In the genomic region with DNA sequence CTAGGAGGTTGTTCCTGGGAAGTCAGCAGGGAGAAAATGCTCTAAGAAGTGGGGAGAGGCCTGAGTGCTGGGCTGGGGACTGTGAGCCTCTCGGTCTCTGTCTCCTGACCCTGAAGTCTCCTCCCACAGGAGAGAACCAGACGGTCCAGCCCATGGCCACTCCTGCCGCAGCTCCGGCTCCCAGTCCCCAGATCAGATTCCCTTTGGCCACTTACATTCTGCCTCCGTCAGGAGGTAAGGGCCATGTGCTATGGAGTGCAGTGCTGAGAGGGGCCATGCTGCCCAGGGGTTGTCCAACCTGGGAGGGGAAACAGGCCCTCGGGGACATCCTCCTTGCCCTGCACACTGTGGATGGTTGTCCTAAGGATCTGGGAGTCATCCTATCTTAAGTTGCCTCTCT, we compare ENCODE assay signal across 22 cellular contexts. TPM values are rescaled to one million over a fixed set of nuclear protein-coding genes. Genes with fewer than 3 reads are reported as not detected.
DNase-seq lines count a peak whose midpoint lies in the region; ATAC-seq, FAIRE-seq and TF ChIP-seq lines count a peak whose summit lies in the region.
"Had no signal": no experiment of that assay in that cellular context is flagged by ENCODE, and none has a peak within 500 bp of the region (broad histone marks: within the 10 kb centered on the region; RNA-seq: fewer than 3 reads in every experiment).

No MANE protein-coding gene starts in this region.

- WGBS in K562 (ENCODE audit: insufficient coverage, low coverage, missing lambda C conversion rate), result 1% methylated on average over 6 of the region's 6 CpGs

- no peaks in the 10 kb centered on the region for H3K79me2 ChIP-seq in K562 (ENCODE audit: control insufficient read depth, insufficient read depth, low read length)

- TF ChIP-seq RAD21 in K562 (CRISPR knock-in tag; conservative IDR thresholded peaks at IDR 0.05 in 1 of 2, IDR thresholded peaks at IDR 0.05 in 1 of 2), result no peak

- no peak overlapping the region for H3K4me3 Mint-ChIP-seq in nephron progenitor cell

- no peak for FAIRE-seq in K562 (lab: Jason Lieb, UNC)
- FAIRE-seq: GM19239, RCC 7860 had no signal

- TF ChIP-seq EP300 in K562 (IDR thresholded peaks at IDR 0.05; ENCODE audit: low read length), result no peak

- intact Hi-C loops in K562 (cut with micrococcal nuclease), result no loop called here

- ATAC-seq in K562, result peak; percentile 12; the same call in 2 of the 3 replicates
- no peak for ATAC-seq in HG02610 (IDR thresholded peaks at IDR 0.05; ENCODE audit: unreplicated experiment)
- ATAC-seq: Right ventricle myocardium inferior had no signal

- no peak for TF ChIP-seq CTCF in K562 (IDR thresholded peaks at IDR 0.05 in 2 of 3, conservative IDR thresholded peaks at IDR 0.05 in 1 of 3; ENCODE audit: insufficient read depth in 2 of 3, low read depth in 1 of 3, low read length in 3 of 3)
- TF ChIP-seq CTCF in nephron progenitor cell (IDR thresholded peaks at IDR 0.05), result no peak

- H3K36me3 Mint-ChIP-seq in nephron progenitor cell (ENCODE audit: low read depth), result no peaks in the 10 kb centered on the region
- H3K36me3 Mint-ChIP-seq: CD14-positive monocyte had no signal

- no peaks in the 10 kb centered on the region for H3K36me3 ChIP-seq in K562 (ENCODE audit: control insufficient read depth, insufficient read depth, low read length)

- no peaks in the 10 kb centered on the region for H3K9me1 ChIP-seq in K562 (ENCODE audit: control insufficient read depth, insufficient read depth, low read length)

- H2AFZ ChIP-seq in K562 (ENCODE audit: low read depth, low read length), result no peak overlapping the region; the same call in 1 of the 2 replicates
- H2AFZ ChIP-seq: GM23248 had no signal

- H3K9ac ChIP-seq in K562 (ENCODE audit: insufficient read depth in 1 of 2, low read depth in 2 of 2, low read length in 2 of 2), result peak overlapping the region in 1 of 2 experiments; percentile 3; a peak in 1 of 4 replicates
- H3K9ac ChIP-seq: GM23248 had no signal

- no peak for TF ChIP-seq POLR2A in K562 (conservative IDR thresholded peaks at IDR 0.05)

- H3K27ac Mint-ChIP-seq in nephron progenitor cell, result peak overlapping the region; percentile 73

- H3K9me3 ChIP-seq in K562 (replicated peaks; ENCODE audit: control insufficient read depth, insufficient read depth, low read depth, low read length), result no peaks in the 10 kb centered on the region

- H3K4me1 ChIP-seq in K562 (replicated peaks in 1 of 2; ENCODE audit: control insufficient read depth in 2 of 2, insufficient read depth in 2 of 2, low read length in 2 of 2), result peaks cover 0 to 56% of the 10 kb centered on the region in 2 experiments; a peak in 3 of 5 replicates

- peaks cover 29% of the 10 kb centered on the region for H3K27me3 Mint-ChIP-seq in nephron progenitor cell (ENCODE audit: low read depth, poor library complexity)

- H3K27me3 ChIP-seq in K562 (ENCODE audit: control insufficient read depth in 2 of 2, insufficient read depth in 2 of 2, low read length in 2 of 2), result peaks cover 12 to 65% of the 10 kb centered on the region in 2 experiments; a peak in 4 of 5 replicates

- POLR2A ChIA-PET in K562 (lab: Yijun Ruan, JAX), result interaction anchor here (0.9 to 1.5 kb wide), 3 partner anchors 21 to 45 kb away, joined by 3 read pairs; no protein-coding TSS in a partner anchor

- no peaks in the 10 kb centered on the region; the same call in 1 of the 2 replicates for H4K20me1 ChIP-seq in K562 (replicated peaks; ENCODE audit: control insufficient read depth, insufficient read depth, low read length)

- BruUV-seq in K562 (replicated peaks; lab: Mats Ljungman, UMichigan), result no TSS peak

- no peak overlapping the region for H3K4me2 ChIP-seq in K562 (ENCODE audit: insufficient read depth, low read length)

- H3K9me3 Mint-ChIP-seq in nephron progenitor cell, result no peaks in the 10 kb centered on the region

- H3K27ac ChIP-seq in K562 (ENCODE audit: extremely low read depth, low read depth, low read length), result no peak overlapping the region
- H3K27ac ChIP-seq: GM23248 had no signal

- CTCF ChIA-PET in K562 (lab: Yijun Ruan, JAX; ENCODE audit: low intra/inter-chr PET ratio), result no interaction called here

- in situ Hi-C loops in K562 (cut with MboI), result no loop called here

- H3K4me3 ChIP-seq in K562, result no peak overlapping the region
- H3K4me3 ChIP-seq: GM23248 had no signal

- H3K4me1 Mint-ChIP-seq in nephron progenitor cell, result peaks cover 31% of the 10 kb centered on the region

- DNase-seq in EL (peak; percentile 6), HuH-7.5 (ENCODE audit: low spot score) (peak; percentile 63), K562 (ENCODE audit: extremely low read depth in 1 of 4, low spot score in 3 of 4) (peak in 3 of 4 experiments; percentile 42 to 54 (median 50)), nephron progenitor cell (peak; percentile 51), Kasumi-1 (lab: John Stamatoyannopoulos, UW) (no peak), T-helper 1 cell (no peak)
- DNase-seq in activated effector memory CD4-positive, alpha-beta T cell treated with Interleukin-2 at 50 U/mL for 16 hours, result no peak
- DNase-seq: GF-D8; GM23248; HCEC 1CT; KG1; NCI-H1417 treated with DMSO at 0.1 percent for 48 hours; NCI-H187 treated with DMSO at 0.1 percent for 48 hours; NCI-H2171; NCI-H446 treated with DMSO at 0.1 percent for 48 hours; NCI-H69; NK-92 treated with Interleukin-12 subunit alpha and Interleukin-12 subunit beta, amount 100 ng/mL, for 24 hours had no signal

TF ChIP-seq in K562, 482 proteins besides CTCF, POLR2A, EP300 and RAD21:
- TF ChIP-seq ZNF263 (CRISPR knock-in tag; IDR thresholded peaks at IDR 0.05; ENCODE audit: borderline replicate concordance) (0 out of 2 replicates have a peak, but pooled peaks have one; percentile 14), CAMTA2 (CRISPR knock-in tag; conservative IDR thresholded peaks at IDR 0.05) (no peak), PHF21A (IDR thresholded peaks at IDR 0.05; ENCODE audit: borderline replicate concordance, low read depth) (no peak), MTA1 (IDR thresholded peaks at IDR 0.05; ENCODE audit: borderline replicate concordance) (no peak)
- TF ChIP-seq, protein P1, sequence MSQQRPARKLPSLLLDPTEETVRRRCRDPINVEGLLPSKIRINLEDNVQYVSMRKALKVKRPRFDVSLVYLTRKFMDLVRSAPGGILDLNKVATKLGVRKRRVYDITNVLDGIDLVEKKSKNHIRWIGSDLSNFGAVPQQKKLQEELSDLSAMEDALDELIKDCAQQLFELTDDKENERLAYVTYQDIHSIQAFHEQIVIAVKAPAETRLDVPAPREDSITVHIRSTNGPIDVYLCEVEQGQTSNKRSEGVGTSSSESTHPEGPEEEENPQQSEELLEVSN (IDR thresholded peaks at IDR 0.05; ENCODE audit: borderline replicate concordance in 1 of 2, extremely low read depth in 1 of 2, insufficient read depth in 1 of 2, insufficient read length in 1 of 2, low read depth in 1 of 2, low read length in 1 of 2, poor library complexity in 1 of 2, severe bottlenecking in 1 of 2), result peak in 1 of 2 experiments; percentile 17

RNA-seq across cellular contexts. Expression of gene ZNF467, which starts 21.3 kb away (rescaled TPM):
- 3.6 and 10.3 TPM in 2 replicates for total RNA-seq in K562 (2011; cell fraction: chromatin; rRNA removed; ENCODE audit: low replicate concordance)
- total RNA-seq in K562 (2011; cell fraction: nucleolus; rRNA removed), result 7.6 and 11.7 TPM in 2 replicates
- total RNA-seq in K562 (2011; cell fraction: nucleoplasm; rRNA removed), result 5.1 and 5.6 TPM in 2 replicates
- total RNA-seq in K562 (2014; rRNA removed), result 2.8 and 4.6 TPM in 2 replicates
- total RNA-seq in K562 (2014; rRNA removed; fragmentation: Illumina TruSeq; extraction: Trizol), result 0.80 and 1.3 TPM in 2 replicates
- 1.6 and 2.0 TPM in 2 replicates for total RNA-seq in K562 (2015; rRNA removed; fragmentation: Illumina TruSeq; extraction: Trizol)
- total RNA-seq in K562 (2021), result 14.2 and 16.2 TPM in 2 replicates
- polyA plus RNA-seq in K562 (2011; rRNA removed), result 2.4 and 3.9 TPM in 2 replicates
- polyA plus RNA-seq in K562 (2011; cell fraction: cytosol; rRNA removed), result 3.2 and 8.5 TPM in 2 replicates
- polyA plus RNA-seq in K562 (2011; cell fraction: nucleus; rRNA removed), result 17.0 and 31.8 TPM in 2 replicates
- 15.3 and 17.0 TPM in 2 replicates for polyA plus RNA-seq in K562 (2012)
- polyA plus RNA-seq in K562 (2014; fragmentation: Illumina TruSeq; extraction: Trizol), result 1.7 and 3.2 TPM in 2 replicates
- polyA plus RNA-seq in K562 (2014; fragmentation: Nextera tagmentation; extraction: Ambion mirVana), result under 1 TPM; 0.32 to 0.42 TPM
- 6.6 and 8.3 TPM in 2 replicates for polyA plus RNA-seq in K562 (2014; rRNA removed)
- polyA minus RNA-seq in K562 (2011; rRNA and poly(A)+ RNA removed), result 0.60 and 1.1 TPM in 2 replicates
- polyA minus RNA-seq in K562 (2011; cell fraction: cytosol; rRNA and poly(A)+ RNA removed), result 7.6 and 15.2 TPM in 2 replicates
- polyA minus RNA-seq in K562 (2011; cell fraction: nucleus; rRNA and poly(A)+ RNA removed), result 3.4 and 4.0 TPM in 2 replicates
- total RNA-seq: GM23248 had no signal
- polyA plus RNA-seq: GM23248 had no signal

RNA-seq across cellular contexts. Expression of gene ZNF862, which starts 43.5 kb away (rescaled TPM):
- 9.2 and 11.5 TPM in 2 replicates for total RNA-seq in K562 (2011; cell fraction: chromatin; rRNA removed; ENCODE audit: low replicate concordance)
- total RNA-seq in K562 (2011; cell fraction: nucleolus; rRNA removed), result 5.3 and 7.7 TPM in 2 replicates
- 6.3 and 11.7 TPM in 2 replicates for total RNA-seq in K562 (2011; cell fraction: nucleoplasm; rRNA removed)
- total RNA-seq in K562 (2014; rRNA removed) (1.8 and 3.1 TPM in 2 replicates), K562 (2014; rRNA removed; fragmentation: Illumina TruSeq; extraction: Trizol) (2.2 and 2.5 TPM in 2 replicates), K562 (2015; rRNA removed; fragmentation: Illumina TruSeq; extraction: Trizol) (3.4 and 3.9 TPM in 2 replicates), K562 (2021) (1.8 and 3.2 TPM in 2 replicates)
- polyA plus RNA-seq in K562 (2011; rRNA removed) (3.6 and 9.5 TPM in 2 replicates), K562 (2014; fragmentation: Illumina TruSeq; extraction: Trizol) (1.8 TPM in 2 replicates), K562 (2014; fragmentation: Nextera tagmentation; extraction: Ambion mirVana) (1 to 10 TPM; 1.1 to 1.5 TPM), K562 (2014; rRNA removed) (2.4 and 2.6 TPM in 2 replicates)
- 1.7 and 5.3 TPM in 2 replicates for polyA plus RNA-seq in K562 (2011; cell fraction: cytosol; rRNA removed)
- polyA plus RNA-seq in K562 (2011; cell fraction: nucleus; rRNA removed), result 21.4 and 31.5 TPM in 2 replicates
- polyA plus RNA-seq in K562 (2012), result 1.7 and 8.3 TPM in 2 replicates
- polyA minus RNA-seq in K562 (2011; rRNA and poly(A)+ RNA removed), result 1.8 and 7.0 TPM in 2 replicates
- 2.5 and 2.8 TPM in 2 replicates for polyA minus RNA-seq in K562 (2011; cell fraction: cytosol; rRNA and poly(A)+ RNA removed)
- polyA minus RNA-seq in K562 (2011; cell fraction: nucleus; rRNA and poly(A)+ RNA removed), result 8.2 and 30.1 TPM in 2 replicates

Comparison
In these comparisons a context has a peak if more than half of its experiments do, and no peak if none do; other contexts are left out.
1. DNase-seq: peak in EL (single experiment), HuH-7.5 (single experiment), K562 (3 of 4) and nephron progenitor cell (single experiment); none in activated effector memory CD4-positive, alpha-beta T cell treated with Interleukin-2 at 50 U/mL for 16 hours (single experiment), Kasumi-1 (0 of 2) and T-helper 1 cell (0 of 5).